Comparison of ENCODE assay signal across 23 cellular contexts in the genomic region with DNA sequence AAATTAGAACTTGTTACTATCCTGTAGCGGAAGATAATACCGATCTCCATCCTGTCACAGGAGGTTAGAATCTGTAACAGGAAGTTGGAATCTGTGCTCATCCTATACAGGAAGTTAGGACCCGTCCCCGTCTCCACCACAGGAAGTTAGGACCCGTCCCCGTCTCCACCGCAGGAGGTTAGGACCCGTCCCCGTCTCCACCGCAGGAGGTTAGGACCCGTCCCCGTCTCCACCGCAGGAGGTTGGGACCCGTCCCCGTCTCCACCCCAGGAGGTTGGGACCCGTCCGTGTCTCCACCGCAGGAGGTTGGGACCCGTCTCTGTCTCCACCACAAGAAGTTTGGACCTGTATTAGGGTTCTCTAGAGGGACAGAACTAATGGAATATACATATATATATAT. TPM values are rescaled to one million over a fixed set of nuclear protein-coding genes. Genes with fewer than 3 reads are reported as not detected.
A peak's percentile ranks its signal among the peaks of the same experiment; 100 is the strongest.
DNase-seq lines count a peak whose midpoint lies in the region; ATAC-seq and TF ChIP-seq lines count a peak whose summit lies in the region.
"Had no signal": no experiment of that assay in that cellular context is flagged by ENCODE, and none has a peak within 500 bp of the region (broad histone marks: within the 10 kb centered on the region; RNA-seq: fewer than 3 reads in every experiment).

No MANE protein-coding gene starts in this region.

- TF ChIP-seq POLR2A in breast epithelium (IDR thresholded peaks at IDR 0.05) (no peak), sigmoid colon (IDR thresholded peaks at IDR 0.05) (no peak), vagina (IDR thresholded peaks at IDR 0.05) (no peak)

- no peak for TF ChIP-seq CTCF in breast epithelium (IDR thresholded peaks at IDR 0.05)
- TF ChIP-seq CTCF in MCF 10A (IDR thresholded peaks at IDR 0.05; ENCODE audit: unreplicated experiment): no peak
- no peak for TF ChIP-seq CTCF in ascending aorta (IDR thresholded peaks at IDR 0.05)
- TF ChIP-seq CTCF in sigmoid colon (IDR thresholded peaks at IDR 0.05): no peak
- TF ChIP-seq CTCF in vagina (IDR thresholded peaks at IDR 0.05): no peak

- no peak for TF ChIP-seq EP300 in sigmoid colon (IDR thresholded peaks at IDR 0.05)

- no peak overlapping the region for H3K4me3 Mint-ChIP-seq in MCF 10A (ENCODE audit: unreplicated experiment)
- H3K4me3 Mint-ChIP-seq: CD4-positive, alpha-beta memory T cell; IgD-negative memory B cell had no signal

- no TSS peak for BruUV-seq in MCF 10A (replicated peaks; lab: Mats Ljungman, UMichigan)

- DNase-seq in breast epithelium (ENCODE audit: low spot score in 2 of 2): no peak
- DNase-seq in MCF 10A (ENCODE audit: unreplicated experiment): no peak
- DNase-seq in ascending aorta (ENCODE audit: low spot score in 2 of 2): no peak
- no peak for DNase-seq in sigmoid colon
- no peak for DNase-seq in vagina (ENCODE audit: extremely low spot score in 2 of 2)
- DNase-seq in NCI-H2196 treated with DMSO at 0.1 percent for 48 hours (lab: John Stamatoyannopoulos, UW; ENCODE audit: unreplicated experiment): no peak
- DNase-seq: ACHN; Caco-2; CD4-positive, alpha-beta memory T cell; DMS 273 treated with DMSO at 0.1 percent for 48 hours; DND-41; NCI-H1417; NCI-H1694 treated with DMSO at 0.1 percent for 48 hours; NCI-H446 treated with DMSO at 0.1 percent for 48 hours; NCI-H526 treated with DMSO at 0.1 percent for 48 hours; PC-3; SHP77 treated with DMSO at 0.1 percent for 48 hours had no signal

- H3K9me3 Mint-ChIP-seq in MCF 10A (ENCODE audit: unreplicated experiment): no peaks in the 10 kb centered on the region

- CTCF ChIA-PET in MCF 10A (lab: Yijun Ruan, JAX): interaction anchor here (1.0 to 4.2 kb wide), 6 partner anchors 10 to 151 kb away, joined by 3 to 142 read pairs (median 14); no protein-coding TSS in a partner anchor

- H3K27me3 ChIP-seq in breast epithelium: no peaks in the 10 kb centered on the region
- no peaks in the 10 kb centered on the region for H3K27me3 ChIP-seq in ascending aorta
- H3K27me3 ChIP-seq in sigmoid colon: no peaks in the 10 kb centered on the region
- no peaks in the 10 kb centered on the region for H3K27me3 ChIP-seq in vagina
- H3K27me3 ChIP-seq: BLaER1 had no signal

- H3K4me3 ChIP-seq in breast epithelium: no peak overlapping the region
- H3K4me3 ChIP-seq in ascending aorta: no peak overlapping the region
- no peak overlapping the region for H3K4me3 ChIP-seq in sigmoid colon
- no peak overlapping the region for H3K4me3 ChIP-seq in vagina
- H3K4me3 ChIP-seq: BLaER1, GM12878, SK-N-MC had no signal

- H3K9me3 ChIP-seq in breast epithelium (peaks cover 3 to 4% of the 10 kb centered on the region in 2 donors), ascending aorta (peaks cover 0 to under 1% of the 10 kb centered on the region in 2 donors), sigmoid colon (peaks cover 0 to 2% (median 1%) of the 10 kb centered on the region in 4 donors), vagina (no peaks in the 10 kb centered on the region)

- intact Hi-C loops in breast epithelium (cut with DNase I; ENCODE audit: low total_unique reads) (loop anchor here (5.0 kb wide), 1 partner anchor 103 kb away; no protein-coding TSS in a partner anchor), MCF 10A (cut with micrococcal nuclease) (loop anchor here (5.0 kb wide), 1 partner anchor 453 kb away; no protein-coding TSS in a partner anchor), ascending aorta (cut with DNase I) (loop anchor here (1.0 to 10.0 kb wide), 3 partner anchors 223 to 390 kb away; a partner anchor contains a TSS), sigmoid colon (cut with DNase I) (loop anchor here (5.0 kb wide), 1 partner anchor 238 kb away; no protein-coding TSS in a partner anchor), vagina (cut with DNase I) (loop anchor here (2.0 to 5.0 kb wide), 3 partner anchors 48 to 283 kb away; no protein-coding TSS in a partner anchor)

- peaks cover 25% of the 10 kb centered on the region for H3K4me1 Mint-ChIP-seq in MCF 10A (ENCODE audit: insufficient read depth, unreplicated experiment)
- H3K4me1 Mint-ChIP-seq: CD4-positive, alpha-beta memory T cell; IgD-negative memory B cell had no signal

- ATAC-seq in GM18511 (IDR thresholded peaks at IDR 0.05; ENCODE audit: unreplicated experiment) (no peak), GM18520 (IDR thresholded peaks at IDR 0.05; ENCODE audit: unreplicated experiment) (no peak)
- ATAC-seq: GM12878, PC-3 had no signal

- H3K4me1 ChIP-seq in breast epithelium (peaks cover 24 to 38% of the 10 kb centered on the region in 2 donors), ascending aorta (peaks cover 19 to 46% of the 10 kb centered on the region in 2 donors), sigmoid colon (peaks cover 0 to 48% (median 46%) of the 10 kb centered on the region in 4 donors), vagina (peaks cover 47% of the 10 kb centered on the region)

- H3K36me3 Mint-ChIP-seq in MCF 10A (ENCODE audit: insufficient read depth, unreplicated experiment): peaks cover 28% of the 10 kb centered on the region
- H3K36me3 Mint-ChIP-seq: IgD-negative memory B cell had no signal

- WGBS in sigmoid colon, 2 donors: 85 to 88% methylated on average over 19 of the region's 19 CpGs

- H3K27ac Mint-ChIP-seq in MCF 10A (ENCODE audit: low read depth, unreplicated experiment): no peak overlapping the region
- H3K27ac Mint-ChIP-seq: CD4-positive, alpha-beta memory T cell; IgD-negative memory B cell had no signal

- POLR2A ChIA-PET in MCF 10A (lab: Yijun Ruan, JAX): interaction anchor here (1.1 to 3.8 kb wide), 2 partner anchors 85 to 117 kb away, joined by 3 to 25 read pairs; no protein-coding TSS in a partner anchor

- H3K36me3 ChIP-seq in breast epithelium (no peaks in the 10 kb centered on the region), ascending aorta (peaks cover 0 to 8% of the 10 kb centered on the region in 2 donors), sigmoid colon (no peaks in the 10 kb centered on the region), vagina (peaks cover 0 to 8% of the 10 kb centered on the region in 2 donors)

- H3K27me3 Mint-ChIP-seq in MCF 10A (ENCODE audit: insufficient read depth, unreplicated experiment): no peaks in the 10 kb centered on the region

- H3K27ac ChIP-seq in breast epithelium (peak overlapping the region; percentile 90 to 95), ascending aorta (peak overlapping the region; percentile 94 to 97), sigmoid colon (peak overlapping the region in 3 of 4 donors; percentile 84 to 89 (median 84)), vagina (peak overlapping the region; percentile 93)
- H3K27ac ChIP-seq: BLaER1, SK-N-MC had no signal

RNA-seq across cellular contexts. Expression of a gene that starts 52.2 kb away (rescaled TPM):
- total RNA-seq in breast epithelium (100 to 1,000 TPM; 115 to 293 (median 267) TPM), MCF 10A (2022) (69.0 and 110 TPM in 2 replicates), ascending aorta (580 TPM), sigmoid colon (100 to 1,000 TPM; 123 to 230 (median 205) TPM), vagina (1,019 TPM)
- polyA plus RNA-seq in sigmoid colon: 10 to 100 TPM in 2 of 3 donors, 1 to 10 TPM in 1; 9.0 to 43.6 (median 33.0) TPM
- total RNA-seq: CD4-positive, alpha-beta memory T cell had no signal
- polyA plus RNA-seq: CD4-positive, alpha-beta memory T cell; IgD-negative memory B cell had no signal
